Comparison of ENCODE assay signal across 10 cellular contexts in genomic region chr17:60941028-60941427, GRCh38.
A peak's percentile ranks its signal among the peaks of the same experiment; 100 is the strongest.
DNase-seq lines count a peak whose midpoint lies in the region; ATAC-seq, FAIRE-seq and TF ChIP-seq lines count a peak whose summit lies in the region.
"Had no signal": no experiment of that assay in that cellular context is flagged by ENCODE, and none has a peak within 500 bp of the region (broad histone marks: within the 10 kb centered on the region; RNA-seq: fewer than 3 reads in every experiment).

No MANE protein-coding gene starts in this region.

- H3K9me3 Mint-ChIP-seq in activated CD8-positive, alpha-beta T cell treated with anti-CD3 and anti-CD28 coated beads for 36 hours: no peaks in the 10 kb centered on the region

- H3K4me3 ChIP-seq in BJ (ENCODE audit: low read depth, low read length) (no peak overlapping the region), fibroblast of pulmonary artery (replicated peaks; ENCODE audit: low read depth, low read length) (no peak overlapping the region), pancreas (no peak overlapping the region)

- POLR2A ChIA-PET in BJ (lab: Charles Lee): no interaction called here
- POLR2A ChIA-PET in activated CD8-positive, alpha-beta T cell treated with anti-CD3 and anti-CD28 coated beads for 36 hours (lab: Charles Lee): no interaction called here

- peak overlapping the region in 1 of 4 donors; percentile 4 for H3K27ac ChIP-seq in pancreas

- DNase-seq in BJ (ENCODE audit: low read depth) (peak; percentile 86), SHP77 treated with DMSO at 0.1 percent for 48 hours (lab: John Stamatoyannopoulos, UW) (peak; percentile 15), fibroblast of pulmonary artery (ENCODE audit: low read depth) (peak; percentile 92), pancreas (peak in 2 of 6 donors; percentile 4 to 20), activated gamma-delta T cell (lab: John Stamatoyannopoulos, UW) (no peak), NCI-H1436 treated with DMSO at 0.1 percent for 48 hours (lab: John Stamatoyannopoulos, UW) (no peak), T-helper 9 cell (no peak)
- no peak for DNase-seq in activated CD8-positive, alpha-beta T cell treated with anti-CD3 and anti-CD28 coated beads for 36 hours
- DNase-seq: Calu3 had no signal

- H3K27me3 Mint-ChIP-seq in activated CD8-positive, alpha-beta T cell treated with anti-CD3 and anti-CD28 coated beads for 36 hours: no peaks in the 10 kb centered on the region

- H3K4me1 Mint-ChIP-seq in activated CD8-positive, alpha-beta T cell treated with anti-CD3 and anti-CD28 coated beads for 36 hours (ENCODE audit: low read depth): no peaks in the 10 kb centered on the region

- H3K36me3 ChIP-seq in BJ (ENCODE audit: control insufficient read depth, insufficient read depth, low read length) (no peaks in the 10 kb centered on the region), pancreas (no peaks in the 10 kb centered on the region)

- CTCF ChIA-PET in BJ (lab: Yijun Ruan, JAX): interaction anchor here (0.7 to 1.6 kb wide), 3 partner anchors 12 to 471 kb away, joined by 3 to 5 read pairs (median 4); no protein-coding TSS in a partner anchor
- CTCF ChIA-PET in activated CD8-positive, alpha-beta T cell treated with anti-CD3 and anti-CD28 coated beads for 36 hours (lab: Charles Lee): no interaction called here

- H3K9me3 ChIP-seq in pancreas: no peaks in the 10 kb centered on the region

- ATAC-seq in pancreas: peak in 3 of 4 donors; percentile 42 to 55 (median 54)
- no peak for ATAC-seq in activated CD8-positive, alpha-beta T cell treated with anti-CD3 and anti-CD28 coated beads for 36 hours

- H3K4me3 Mint-ChIP-seq in activated CD8-positive, alpha-beta T cell treated with anti-CD3 and anti-CD28 coated beads for 36 hours: no peak overlapping the region

- no peak overlapping the region for H3K27ac Mint-ChIP-seq in activated CD8-positive, alpha-beta T cell treated with anti-CD3 and anti-CD28 coated beads for 36 hours

- H3K4me1 ChIP-seq in pancreas: no peaks in the 10 kb centered on the region

- H3K27me3 ChIP-seq in BJ (ENCODE audit: control insufficient read depth, insufficient read depth, low read length) (no peaks in the 10 kb centered on the region), pancreas (no peaks in the 10 kb centered on the region)

- intact Hi-C loops in pancreas (cut with DNase I): no loop called here
- intact Hi-C loops in activated CD8-positive, alpha-beta T cell treated with anti-CD3 and anti-CD28 coated beads for 36 hours (cut with micrococcal nuclease): no loop called here

- no peaks in the 10 kb centered on the region for H3K36me3 Mint-ChIP-seq in activated CD8-positive, alpha-beta T cell treated with anti-CD3 and anti-CD28 coated beads for 36 hours (ENCODE audit: low read depth)

- TF ChIP-seq CTCF in BJ (IDR thresholded peaks at IDR 0.05; ENCODE audit: insufficient read depth, low read depth, low read length) (no peak), fibroblast of pulmonary artery (IDR thresholded peaks at IDR 0.05; ENCODE audit: low read length, missing control alignments) (no peak), pancreas (IDR thresholded peaks at IDR 0.05) (no peak)
- no peak for TF ChIP-seq CTCF in activated CD8-positive, alpha-beta T cell treated with anti-CD3 and anti-CD28 coated beads for 36 hours (IDR thresholded peaks at IDR 0.05)

- 87 to 89% methylated on average over 5 of the region's 5 CpGs for whole genome bisulfite sequencing in pancreas, 2 donors

- FAIRE-seq in pancreas (lab: Jason Lieb, UNC): no peak
- FAIRE-seq: islet of Langerhans had no signal

Comparison
In these comparisons a context has a peak if more than half of its experiments do, and no peak if none do; other contexts are left out.
1. DNase-seq: peak in BJ (single experiment), SHP77 treated with DMSO at 0.1 percent for 48 hours (single experiment) and fibroblast of pulmonary artery (single experiment); none in activated CD8-positive, alpha-beta T cell treated with anti-CD3 and anti-CD28 coated beads for 36 hours (single experiment), activated gamma-delta T cell (single experiment), NCI-H1436 treated with DMSO at 0.1 percent for 48 hours (single experiment) and T-helper 9 cell (single experiment).